21 cellular contexts compared by ENCODE assay signal in genomic region chr5:135225856-135226560, GRCh38.
DNase-seq lines count a peak whose midpoint lies in the region; ATAC-seq and TF ChIP-seq lines count a peak whose summit lies in the region.
"Had no signal": no experiment of that assay in that cellular context is flagged by ENCODE, and none has a peak within 500 bp of the region (broad histone marks: within the 10 kb centered on the region; RNA-seq: fewer than 3 reads in every experiment).

No MANE protein-coding gene starts in this region.

- ATAC-seq in sciatic nerve: no peak
- ATAC-seq: activated CD4-positive, CD25-positive, alpha-beta regulatory T cell treated with anti-CD3 and anti-CD28 coated beads, Interleukin-2, amount 50 U/mL, for 24 hours; activated T-helper 17 cell treated with anti-CD3 and anti-CD28 coated beads, Interleukin-2, amount 50 U/mL, for 72 hours; left lung had no signal

- H2AFZ ChIP-seq in OCI-LY7 (ENCODE audit: low read length): no peak overlapping the region
- H2AFZ ChIP-seq: parathyroid adenoma had no signal

- H3K9me3 ChIP-seq in HAP-1 (no peaks in the 10 kb centered on the region), OCI-LY7 (ENCODE audit: low read length) (no peaks in the 10 kb centered on the region)
- H3K9me3 ChIP-seq: left lung had no signal

- no peak for TF ChIP-seq CTCF in OCI-LY7 (conservative IDR thresholded peaks at IDR 0.05; ENCODE audit: low read length)

- in situ Hi-C loops in HAP-1 (cut with MboI; ENCODE audit: low sequenced_read_pairs): no loop called here

- peaks cover 43% of the 10 kb centered on the region for H3K27me3 ChIP-seq in HAP-1 (ENCODE audit: low read depth)
- H3K27me3 ChIP-seq: left lung had no signal

- H3K4me3 ChIP-seq in HAP-1 (no peak overlapping the region), OCI-LY7 (ENCODE audit: low read depth, low read length, poor library complexity, severe bottlenecking) (no peak overlapping the region)
- H3K4me3 ChIP-seq: left lung had no signal

- H3K4me2 ChIP-seq in OCI-LY7 (ENCODE audit: low read length): no peak overlapping the region

- no TSS peak for BruUV-seq in OCI-LY7 (replicated peaks; lab: Mats Ljungman, UMichigan)

- H3K9me2 ChIP-seq in OCI-LY7 (ENCODE audit: insufficient read depth, low read length): no peaks in the 10 kb centered on the region

- intact Hi-C loops in sciatic nerve (cut with DNase I) (no loop called here), OCI-LY7 (cut with micrococcal nuclease; ENCODE audit: unreplicated experiment) (no loop called here)

- peaks cover 9% of the 10 kb centered on the region for H3K4me1 ChIP-seq in HAP-1
- H3K4me1 ChIP-seq in OCI-LY7 (ENCODE audit: insufficient read depth, low read length, poor library complexity, severe bottlenecking): no peaks in the 10 kb centered on the region
- H3K4me1 ChIP-seq: parathyroid adenoma had no signal

- CTCF ChIA-PET in OCI-LY7 (lab: Charles Lee; ENCODE audit: unreplicated experiment): no interaction called here

- POLR2A ChIA-PET in OCI-LY7 (lab: Charles Lee): no interaction called here

- H3K79me2 ChIP-seq in OCI-LY7 (ENCODE audit: insufficient read depth, low read depth, low read length): no peaks in the 10 kb centered on the region
- H3K79me2 ChIP-seq: parathyroid adenoma had no signal

- H3K27ac ChIP-seq in OCI-LY7 (ENCODE audit: low read depth, low read length, poor library complexity, severe bottlenecking): no peak overlapping the region
- H3K27ac ChIP-seq: left lung, parathyroid adenoma, RWPE1 had no signal

- no peaks in the 10 kb centered on the region for H3K36me3 ChIP-seq in HAP-1 (replicated peaks)
- H3K36me3 ChIP-seq in OCI-LY7 (ENCODE audit: insufficient read depth, low read length): no peaks in the 10 kb centered on the region
- H3K36me3 ChIP-seq: left lung had no signal

- DNase-seq in HAP-1 (ENCODE audit: low spot score in 2 of 2): peak; percentile 70 to 88
- peak; percentile 35 for DNase-seq in NOMO-1 treated with DMSO at 0.1 percent for 48 hours (lab: John Stamatoyannopoulos, UW; ENCODE audit: unreplicated experiment)
- DNase-seq in fibroblast of gingiva (ENCODE audit: low read depth): peak; percentile 52
- DNase-seq in sciatic nerve (ENCODE audit: low spot score): peak; percentile 56
- no peak for DNase-seq in OCI-LY7 (ENCODE audit: low spot score)
- no peak for DNase-seq in kidney glomerular epithelial cell (lab: John Stamatoyannopoulos, UW)
- DNase-seq in activated CD4-positive, alpha-beta T cell treated with anti-CD3 and anti-CD28 coated beads, Interleukin-2, amount 50 U/mL, for 1 hour: no peak
- DNase-seq: AML-193; amniotic stem cell; central memory CD4-positive, alpha-beta T cell; GOT3; hypothalamus; KG1; NCI-H1048; NCI-H2107; NCI-H774 had no signal

- H4K20me1 ChIP-seq in OCI-LY7 (ENCODE audit: insufficient read depth, low read length): no peaks in the 10 kb centered on the region

Comparison
In these comparisons a context has a peak if more than half of its experiments do, and no peak if none do; other contexts are left out.
1. DNase-seq: peak in HAP-1 (2 of 2), NOMO-1 treated with DMSO at 0.1 percent for 48 hours (single experiment), fibroblast of gingiva (single experiment) and sciatic nerve (single experiment); none in OCI-LY7 (single experiment), kidney glomerular epithelial cell (single experiment) and activated CD4-positive, alpha-beta T cell treated with anti-CD3 and anti-CD28 coated beads, Interleukin-2, amount 50 U/mL, for 1 hour (single experiment).